ENCODE assay signal across 22 cellular contexts in genomic region chr7:101597941-101598340, GRCh38. TPM values are rescaled to one million over a fixed set of nuclear protein-coding genes. Genes with fewer than 3 reads are reported as not detected.
"Had no signal": no experiment of that assay in that cellular context is flagged by ENCODE, and none has a peak within 500 bp of the region (broad histone marks: within the 10 kb centered on the region; RNA-seq: fewer than 3 reads in every experiment).

No MANE protein-coding gene starts in this region.

- H3K9me3 ChIP-seq: esophagus squamous epithelium, ovary, transverse colon had no signal

- DNase-seq: activated CD4-positive, alpha-beta T cell treated with anti-CD3 and anti-CD28 coated beads for 1 hour; activated CD4-positive, alpha-beta T cell treated with anti-CD3 and anti-CD28 coated beads, Interleukin-2, amount 50 U/mL, for 48 hours; activated naive CD4-positive, alpha-beta T cell treated with anti-CD3 and anti-CD28 coated beads, Interleukin-2, amount 50 U/mL, for 16 hours; esophagus squamous epithelium; glutamatergic neuron; kidney; left ventricle myocardium superior; mesenchymal stem cell; ovary; stimulated activated CD4-positive, alpha-beta T cell treated with anti-CD3 and anti-CD28 coated beads, Interleukin-15, amount 100 ng/mL, for 24 hours; stimulated activated CD4-positive, alpha-beta T cell treated with anti-CD3 and anti-CD28 coated beads, Interleukin-4, amount 100 ng/mL, for 24 hours; stimulated activated naive CD4-positive, alpha-beta T cell; T-helper 1 cell; T1000 had no signal

- H3K27ac ChIP-seq: cardiac muscle cell, ovary, SK-N-MC had no signal

- H3K27me3 ChIP-seq: cardiac muscle cell, ovary, transverse colon had no signal

- H3K4me3 ChIP-seq: cardiac muscle cell, esophagus squamous epithelium, ovary, SK-N-MC, transverse colon had no signal

- FAIRE-seq: astrocyte, kidney had no signal

- H3K36me3 ChIP-seq: cardiac muscle cell, esophagus squamous epithelium, ovary, transverse colon had no signal

- ATAC-seq: activated T-helper 17 cell treated with anti-CD3 and anti-CD28 coated beads, Interleukin-2, amount 50 U/mL, for 72 hours; left ventricle myocardium superior had no signal

RNA-seq across cellular contexts. Expression of gene MYL10, which starts 31.2 kb away (rescaled TPM):
- total RNA-seq: activated T-helper 17 cell treated with anti-CD3 and anti-CD28 coated beads, Interleukin-2, amount 50 U/mL, for 72 hours; cardiac muscle cell; esophagus squamous epithelium; fibroblast of villous mesenchyme; kidney; left ventricle myocardium superior; ovary; renal cortical epithelial cell; transverse colon had no signal
- polyA plus RNA-seq: adipose tissue, cardiac muscle cell, ovary had no signal
